8 cellular contexts compared by ENCODE assay signal in the genomic region with DNA sequence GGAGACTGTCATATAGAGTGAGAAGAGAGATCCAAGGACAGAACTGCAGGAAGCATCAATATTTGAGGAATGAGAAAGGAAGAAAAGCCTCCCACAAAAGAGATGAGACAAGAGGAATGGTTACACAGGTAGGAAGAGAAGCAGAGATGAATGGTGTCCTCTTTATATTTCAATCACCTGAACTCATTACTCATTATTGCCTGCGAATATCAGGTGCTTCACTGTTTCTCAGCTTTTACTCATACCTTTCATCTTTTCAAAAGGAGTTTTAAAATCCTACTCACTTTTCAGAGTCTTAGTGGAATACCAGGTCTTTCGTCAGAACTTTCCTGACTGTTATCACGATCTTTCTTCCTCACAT. TPM values are rescaled to one million over a fixed set of nuclear protein-coding genes. Genes with fewer than 3 reads are reported as not detected.
A peak's percentile ranks its signal among the peaks of the same experiment; 100 is the strongest.
DNase-seq lines count a peak whose midpoint lies in the region; ATAC-seq and TF ChIP-seq lines count a peak whose summit lies in the region.

No MANE protein-coding gene starts in this region.

- peaks cover 11% of the 10 kb centered on the region for H3K36me3 Mint-ChIP-seq in activated naive CD4-positive, alpha-beta T cell treated with anti-CD3 and anti-CD28 coated beads, Interleukin-2, amount 10 ng/mL, durations not matched to agents 7 days and 5 days

- H3K4me1 ChIP-seq in endocrine pancreas (ENCODE audit: control insufficient read depth, insufficient read depth, low read length) (peaks cover 5% of the 10 kb centered on the region), gastrocnemius medialis (no peaks in the 10 kb centered on the region)

- TF ChIP-seq CTCF in gastrocnemius medialis (IDR thresholded peaks at IDR 0.05 in 4 of 5, conservative IDR thresholded peaks at IDR 0.05 in 1 of 5) = no peak

- H3K27me3 ChIP-seq in endocrine pancreas (ENCODE audit: control insufficient read depth, insufficient read depth, low read length) = no peaks in the 10 kb centered on the region
- no peaks in the 10 kb centered on the region for H3K27me3 ChIP-seq in gastrocnemius medialis

- peaks cover 26% of the 10 kb centered on the region for H3K4me1 Mint-ChIP-seq in activated naive CD4-positive, alpha-beta T cell treated with anti-CD3 and anti-CD28 coated beads, Interleukin-2, amount 10 ng/mL, durations not matched to agents 7 days and 5 days

- CTCF ChIA-PET in activated naive CD4-positive, alpha-beta T cell treated with anti-CD3 and anti-CD28 coated beads, Interleukin-2, amount 10 ng/mL, durations not matched to agents 7 days and 5 days (lab: Charles Lee) = interaction anchor here (1.4 to 2.3 kb wide), 2 partner anchors 12 to 14 kb away, joined by 3 to 11 read pairs; no protein-coding TSS in a partner anchor

- H3K9me3 ChIP-seq in endocrine pancreas (ENCODE audit: control insufficient read depth, low read length) (no peaks in the 10 kb centered on the region), gastrocnemius medialis (no peaks in the 10 kb centered on the region)

- peak overlapping the region in 1 of 4 donors; percentile 46 for H3K27ac ChIP-seq in gastrocnemius medialis

- no peak overlapping the region for H3K9ac ChIP-seq in endocrine pancreas (ENCODE audit: control insufficient read depth, insufficient read depth, low read length)

- H3K36me3 ChIP-seq in endocrine pancreas (ENCODE audit: control insufficient read depth, insufficient read depth, low read length) (no peaks in the 10 kb centered on the region), gastrocnemius medialis (no peaks in the 10 kb centered on the region)

- TF ChIP-seq POLR2A in gastrocnemius medialis (IDR thresholded peaks at IDR 0.05) = no peak

- no peak for DNase-seq in activated naive CD4-positive, alpha-beta T cell treated with anti-CD3 and anti-CD28 coated beads, Interleukin-2, amount 10 ng/mL, durations not matched to agents 7 days and 5 days
- DNase-seq in activated naive CD4-positive, alpha-beta T cell (lab: John Stamatoyannopoulos, UW) = no peak
- DNase-seq in HT-29 (ENCODE audit: low spot score) (peak; percentile 7), gastrocnemius medialis (no peak), NCI-H748 (lab: John Stamatoyannopoulos, UW; ENCODE audit: unreplicated experiment) (no peak)
- DNase-seq in effector CD8-positive, alpha-beta T cell (lab: John Stamatoyannopoulos, UW) = no peak
- no peak for DNase-seq in activated CD8-positive, alpha-beta memory T cell treated with anti-CD3 and anti-CD28 coated beads, Interleukin-2, amount 50 U/mL, for 4 hours

- peak overlapping the region; percentile 85 for H3K4me3 ChIP-seq in endocrine pancreas (ENCODE audit: control insufficient read depth, insufficient read depth, low read length)
- peak overlapping the region; percentile 39 to 48 (median 45) for H3K4me3 ChIP-seq in gastrocnemius medialis

- ATAC-seq in gastrocnemius medialis = no peak

- in situ Hi-C loops in gastrocnemius medialis (cut with MboI; ENCODE audit: low sequenced_read_pairs in 4 of 4) = no loop called here

- intact Hi-C loops in gastrocnemius medialis (cut with DNase I; ENCODE audit: low total_unique reads) = no loop called here

- H3K4me3 Mint-ChIP-seq in activated naive CD4-positive, alpha-beta T cell treated with anti-CD3 and anti-CD28 coated beads, Interleukin-2, amount 10 ng/mL, durations not matched to agents 7 days and 5 days = peak overlapping the region; percentile 89

- H3K9me3 Mint-ChIP-seq in activated naive CD4-positive, alpha-beta T cell treated with anti-CD3 and anti-CD28 coated beads, Interleukin-2, amount 10 ng/mL, durations not matched to agents 7 days and 5 days = peaks cover 2% of the 10 kb centered on the region

- H3K27me3 Mint-ChIP-seq in activated naive CD4-positive, alpha-beta T cell treated with anti-CD3 and anti-CD28 coated beads, Interleukin-2, amount 10 ng/mL, durations not matched to agents 7 days and 5 days = peaks cover 14% of the 10 kb centered on the region

- H3K27ac Mint-ChIP-seq in activated naive CD4-positive, alpha-beta T cell treated with anti-CD3 and anti-CD28 coated beads, Interleukin-2, amount 10 ng/mL, durations not matched to agents 7 days and 5 days = peak overlapping the region; percentile 89

RNA-seq across cellular contexts. Expression of gene SEC24D, which starts 14.9 kb away (rescaled TPM):
- total RNA-seq in HT-29 (2014; rRNA removed; shearing (Covaris generic)) = 18.0 and 18.8 TPM in 2 replicates
- 10 to 100 TPM in 3 of 4 donors, 1 to 10 TPM in 1; 8.9 to 16.2 (median 10.4) TPM for total RNA-seq in gastrocnemius medialis

RNA-seq across cellular contexts. Expression of gene SYNPO2, which starts 37.9 kb away (rescaled TPM):
- not detected in 2 replicates for total RNA-seq in HT-29 (2014; rRNA removed; shearing (Covaris generic))
- total RNA-seq in gastrocnemius medialis = 1,000 to 10,000 TPM in 3 of 4 donors, 100 to 1,000 TPM in 1; 998 to 4,186 (median 1,764) TPM

Comparison
In these comparisons a context has a peak if more than half of its experiments do, and no peak if none do; other contexts are left out.
1. RNA of gene SYNPO2, which starts 37.9 kb away (total RNA-seq): 998 to 4,186 TPM in gastrocnemius medialis; not detected in HT-29; every median in the first group is over 100 times any median in the second.